Comparison of ENCODE assay signal across 19 cellular contexts in the genomic region with DNA sequence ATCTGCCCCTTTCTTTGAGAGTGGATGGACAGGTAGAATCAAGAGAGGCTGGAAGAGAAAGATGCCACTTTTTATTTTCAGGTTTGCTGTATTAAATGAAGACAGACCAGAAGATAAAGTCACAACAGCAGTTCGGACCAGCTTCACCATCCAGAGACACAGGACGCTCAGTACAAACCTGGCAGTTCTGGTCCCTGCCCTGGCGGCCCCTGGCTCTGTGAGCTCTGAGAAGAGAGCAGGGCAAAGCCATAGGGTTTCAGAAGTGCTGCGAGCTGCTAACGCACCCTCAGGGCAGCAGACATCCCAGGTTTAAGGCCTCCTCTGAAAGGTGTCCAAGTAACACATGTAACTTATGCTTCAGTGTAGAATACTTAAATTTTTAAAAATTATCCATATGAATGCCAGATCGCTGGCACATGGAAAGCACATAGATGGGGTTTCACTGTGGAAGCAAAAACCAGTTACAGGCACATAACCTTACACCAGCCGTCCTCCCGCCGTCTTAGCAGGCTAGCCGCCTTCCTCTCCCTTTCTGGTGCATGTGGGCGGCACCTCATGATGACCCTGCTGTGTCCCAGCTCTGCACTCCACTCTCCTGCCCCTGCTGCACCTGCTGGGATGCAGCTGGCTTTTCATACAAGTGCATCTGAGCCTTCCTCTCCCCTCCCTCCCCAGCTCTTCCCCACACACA.
A peak's percentile ranks its signal among the peaks of the same experiment; 100 is the strongest.
DNase-seq lines count a peak whose midpoint lies in the region; ATAC-seq and TF ChIP-seq lines count a peak whose summit lies in the region.
"Had no signal": no experiment of that assay in that cellular context is flagged by ENCODE, and none has a peak within 500 bp of the region (broad histone marks: within the 10 kb centered on the region; RNA-seq: fewer than 3 reads in every experiment).

No MANE protein-coding gene starts in this region.

- peaks cover 6% of the 10 kb centered on the region for H3K27me3 Mint-ChIP-seq in neural progenitor cell (ENCODE audit: insufficient read depth, low read depth)
- H3K27me3 Mint-ChIP-seq in activated naive CD4-positive, alpha-beta T cell treated with anti-CD3 and anti-CD28 coated beads for 36 hours (ENCODE audit: low read depth), result no peaks in the 10 kb centered on the region
- H3K27me3 Mint-ChIP-seq: stimulated activated naive CD8-positive, alpha-beta T cell treated with anti-CD3 and anti-CD28 coated beads, Interleukin-15, amount 100 ng/mL, for 72 hours had no signal

- peak overlapping the region; percentile 33 for H3K27ac Mint-ChIP-seq in neural progenitor cell
- no peak overlapping the region for H3K27ac Mint-ChIP-seq in activated naive CD4-positive, alpha-beta T cell treated with anti-CD3 and anti-CD28 coated beads for 36 hours
- H3K27ac Mint-ChIP-seq: naive B cell; stimulated activated naive CD8-positive, alpha-beta T cell treated with anti-CD3 and anti-CD28 coated beads, Interleukin-15, amount 100 ng/mL, for 72 hours had no signal

- peak overlapping the region in 6 of 10 donors; percentile 25 to 55 (median 41) for H3K27ac ChIP-seq in heart right ventricle
- peak overlapping the region; percentile 70 to 74 for H3K27ac ChIP-seq in coronary artery
- H3K27ac ChIP-seq in neural progenitor cell, result no peak overlapping the region
- H3K27ac ChIP-seq in PC-3 (ENCODE audit: low read length), result no peak overlapping the region
- no peak overlapping the region for H3K27ac ChIP-seq in SJCRH30

- TF ChIP-seq CTCF in heart right ventricle (IDR thresholded peaks at IDR 0.05), result no peak
- no peak for TF ChIP-seq CTCF in coronary artery (IDR thresholded peaks at IDR 0.05)
- TF ChIP-seq CTCF in neural progenitor cell (IDR thresholded peaks at IDR 0.05), result no peak
- TF ChIP-seq CTCF in PC-3 (conservative IDR thresholded peaks at IDR 0.05; ENCODE audit: low read depth, low read length), result no peak

- H3K4me3 ChIP-seq in heart right ventricle, result no peak overlapping the region
- no peak overlapping the region for H3K4me3 ChIP-seq in coronary artery
- no peak overlapping the region for H3K4me3 ChIP-seq in neural progenitor cell
- no peak overlapping the region for H3K4me3 ChIP-seq in PC-3 (ENCODE audit: low read length)
- no peak overlapping the region for H3K4me3 ChIP-seq in SJCRH30

- H4K20me1 ChIP-seq in neural progenitor cell (ENCODE audit: low read depth), result no peaks in the 10 kb centered on the region
- no peaks in the 10 kb centered on the region for H4K20me1 ChIP-seq in PC-3 (ENCODE audit: low read length)

- no peak overlapping the region for H3K4me2 ChIP-seq in neural progenitor cell
- H3K4me2 ChIP-seq in PC-3 (ENCODE audit: low read length), result no peak overlapping the region

- DNase-seq in heart right ventricle (no peak), left cardiac atrium (no peak), coronary artery (ENCODE audit: low spot score) (peak; percentile 56), neural progenitor cell (ENCODE audit: low spot score) (no peak), PC-3 (no peak), kidney glomerular epithelial cell (lab: John Stamatoyannopoulos, UW) (no peak), SJCRH30 (no peak)
- DNase-seq in activated naive CD4-positive, alpha-beta T cell treated with anti-CD3 and anti-CD28 coated beads for 36 hours, result no peak
- DNase-seq: activated CD4-positive, alpha-beta T cell treated with anti-CD3 and anti-CD28 coated beads for 4 hours; activated CD8-positive, alpha-beta memory T cell treated with anti-CD3 and anti-CD28 coated beads, Interleukin-2, amount 50 U/mL, for 4 hours; amniotic stem cell; effector memory CD4-positive, alpha-beta T cell; H7; Kasumi-1; naive B cell; NCI-H1105 treated with DMSO at 0.1 percent for 48 hours; small intestine; stimulated activated CD4-positive, alpha-beta T cell treated with anti-CD3 and anti-CD28 coated beads, Interleukin-2, amount 100 ng/mL, for 48 hours; stimulated activated naive CD8-positive, alpha-beta T cell treated with anti-CD3 and anti-CD28 coated beads, Interleukin-15, amount 100 ng/mL, for 72 hours had no signal

- H3K4me3 Mint-ChIP-seq in neural progenitor cell, result no peak overlapping the region
- no peak overlapping the region for H3K4me3 Mint-ChIP-seq in activated naive CD4-positive, alpha-beta T cell treated with anti-CD3 and anti-CD28 coated beads for 36 hours
- H3K4me3 Mint-ChIP-seq: naive B cell; stimulated activated naive CD8-positive, alpha-beta T cell treated with anti-CD3 and anti-CD28 coated beads, Interleukin-15, amount 100 ng/mL, for 72 hours had no signal

- H3K9ac ChIP-seq in neural progenitor cell, result no peak overlapping the region
- no peak overlapping the region for H3K9ac ChIP-seq in PC-3 (ENCODE audit: low read length)

- H3K4me1 ChIP-seq in heart right ventricle, result peaks cover 0 to 14% (median 4%) of the 10 kb centered on the region in 9 donors
- H3K4me1 ChIP-seq in neural progenitor cell, result no peaks in the 10 kb centered on the region
- peaks cover 17% of the 10 kb centered on the region for H3K4me1 ChIP-seq in PC-3 (ENCODE audit: insufficient read depth, low read length)
- H3K4me1 ChIP-seq in SJCRH30, result no peaks in the 10 kb centered on the region

- CTCF ChIA-PET in PC-3 (lab: Charles Lee), result no interaction called here
- CTCF ChIA-PET in activated naive CD4-positive, alpha-beta T cell treated with anti-CD3 and anti-CD28 coated beads for 36 hours (lab: Charles Lee), result interaction anchor here (0.8 kb wide), 1 partner anchor 10 kb away, joined by 4 read pairs; no protein-coding TSS in a partner anchor

- intact Hi-C loops in heart right ventricle (cut with DNase I), result loop anchor here in 2 of 10 donors (5.0 to 10.0 kb wide), 2 partner anchors 163 to 190 kb away; no protein-coding TSS in a partner anchor
- intact Hi-C loops in left cardiac atrium (cut with DNase I), result loop anchor here in 1 of 2 donors (10.0 kb wide), 1 partner anchor 160 kb away; no protein-coding TSS in a partner anchor
- intact Hi-C loops in PC-3 (cut with micrococcal nuclease), result no loop called here
- intact Hi-C loops in activated naive CD4-positive, alpha-beta T cell treated with anti-CD3 and anti-CD28 coated beads for 36 hours (cut with micrococcal nuclease), result no loop called here

- peaks cover 9% of the 10 kb centered on the region for H3K4me1 Mint-ChIP-seq in neural progenitor cell
- no peaks in the 10 kb centered on the region for H3K4me1 Mint-ChIP-seq in activated naive CD4-positive, alpha-beta T cell treated with anti-CD3 and anti-CD28 coated beads for 36 hours (ENCODE audit: low read depth)
- H3K4me1 Mint-ChIP-seq: naive B cell; stimulated activated naive CD8-positive, alpha-beta T cell treated with anti-CD3 and anti-CD28 coated beads, Interleukin-15, amount 100 ng/mL, for 72 hours had no signal

- POLR2A ChIA-PET in PC-3 (lab: Charles Lee; ENCODE audit: unreplicated experiment), result no interaction called here

- H3K79me2 ChIP-seq in neural progenitor cell (ENCODE audit: low read depth) (no peaks in the 10 kb centered on the region), PC-3 (ENCODE audit: low read length) (no peaks in the 10 kb centered on the region)

- H3F3A ChIP-seq in neural progenitor cell (ENCODE audit: low read depth) (no peaks in the 10 kb centered on the region), PC-3 (ENCODE audit: low read length, unreplicated experiment) (no peaks in the 10 kb centered on the region)

- H3K9me3 ChIP-seq in heart right ventricle (peaks cover 0 to 29% (median 14%) of the 10 kb centered on the region in 11 donors), neural progenitor cell (ENCODE audit: low read depth) (no peaks in the 10 kb centered on the region), PC-3 (ENCODE audit: low read length) (peaks cover 8% of the 10 kb centered on the region; the same call in 1 of the 2 replicates), SJCRH30 (replicated peaks) (peaks cover 8% of the 10 kb centered on the region; the same call in 1 of the 2 replicates)

- no peaks in the 10 kb centered on the region for H3K27me3 ChIP-seq in heart right ventricle
- no peaks in the 10 kb centered on the region for H3K27me3 ChIP-seq in neural progenitor cell
- no peaks in the 10 kb centered on the region for H3K27me3 ChIP-seq in PC-3 (ENCODE audit: low read length)
- no peaks in the 10 kb centered on the region for H3K27me3 ChIP-seq in SJCRH30

- BruUV-seq in PC-3 (replicated peaks; lab: Mats Ljungman, UMichigan), result no TSS peak

- ATAC-seq in heart right ventricle (peak in 4 of 8 donors; percentile 5 to 27 (median 20)), left cardiac atrium (no peak), PC-3 (no peak)
- ATAC-seq: stimulated activated naive CD8-positive, alpha-beta T cell treated with anti-CD3 and anti-CD28 coated beads, Interleukin-15, amount 100 ng/mL, for 72 hours had no signal

- WGBS in heart right ventricle, 2 donors, result 84 to 89% methylated on average over 11 of the region's 11 CpGs

- H2AFZ ChIP-seq in neural progenitor cell (replicated peaks) (no peak overlapping the region), PC-3 (ENCODE audit: low read length) (no peak overlapping the region)

- H3K9me3 Mint-ChIP-seq in neural progenitor cell, result peaks cover 8% of the 10 kb centered on the region
- peaks cover 15% of the 10 kb centered on the region for H3K9me3 Mint-ChIP-seq in activated naive CD4-positive, alpha-beta T cell treated with anti-CD3 and anti-CD28 coated beads for 36 hours

- H3K9me2 ChIP-seq in PC-3 (replicated peaks; ENCODE audit: low read length), result no peaks in the 10 kb centered on the region

- H3K36me3 Mint-ChIP-seq in neural progenitor cell, result no peaks in the 10 kb centered on the region
- H3K36me3 Mint-ChIP-seq in activated naive CD4-positive, alpha-beta T cell treated with anti-CD3 and anti-CD28 coated beads for 36 hours (ENCODE audit: low read depth), result peaks cover 28% of the 10 kb centered on the region

- no peaks in the 10 kb centered on the region for H3K36me3 ChIP-seq in heart right ventricle
- H3K36me3 ChIP-seq in neural progenitor cell, result no peaks in the 10 kb centered on the region
- peaks cover 5% of the 10 kb centered on the region for H3K36me3 ChIP-seq in PC-3 (ENCODE audit: low read depth, low read length)
- no peaks in the 10 kb centered on the region for H3K36me3 ChIP-seq in SJCRH30

Comparison
In these comparisons a context has a peak if more than half of its experiments do, and no peak if none do; other contexts are left out.
1. H3K27ac ChIP-seq: peak in heart right ventricle (6 of 10) and coronary artery (2 of 2); none in neural progenitor cell (single experiment), PC-3 (single experiment) and SJCRH30 (single experiment).